ENCODE assay signal across 8 cellular contexts in the genomic region with DNA sequence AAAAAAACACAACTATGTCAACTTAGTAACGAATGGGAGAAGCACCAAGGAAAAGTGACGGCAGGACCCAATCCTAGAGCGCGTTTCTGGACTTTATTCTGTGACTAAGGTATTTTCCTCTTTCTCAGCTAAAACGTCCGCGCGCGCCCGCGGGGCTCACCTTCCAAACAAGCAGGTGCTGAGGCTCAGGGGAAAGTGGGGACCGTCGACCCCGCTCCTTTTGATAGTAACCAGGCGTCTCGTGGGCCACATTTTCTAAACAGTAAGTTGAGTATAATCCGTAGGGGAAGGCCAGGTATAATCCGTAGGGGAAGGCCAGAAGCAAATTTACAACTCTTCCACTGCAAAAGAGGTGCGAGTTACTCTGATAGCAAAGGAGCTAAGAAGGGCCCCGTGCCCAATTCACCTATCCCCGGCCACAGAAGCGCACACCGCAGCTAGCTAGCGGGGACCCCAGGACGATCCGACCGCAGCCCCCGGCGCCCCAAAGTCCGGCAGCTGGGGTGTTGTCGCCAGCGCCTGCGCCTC. TPM values are rescaled to one million over a fixed set of nuclear protein-coding genes. Genes with fewer than 3 reads are reported as not detected.
DNase-seq lines count a peak whose midpoint lies in the region; ATAC-seq and TF ChIP-seq lines count a peak whose summit lies in the region.

No MANE protein-coding gene starts in this region.

- TF ChIP-seq CTCF in WTC11 (IDR thresholded peaks at IDR 0.05) (no peak), fibroblast of villous mesenchyme (IDR thresholded peaks at IDR 0.05; ENCODE audit: insufficient read depth, low read depth, low read length) (no peak)

- peaks cover 23% of the 10 kb centered on the region for H3K36me3 Mint-ChIP-seq in WTC11

- peaks cover 35% of the 10 kb centered on the region for H3K4me1 Mint-ChIP-seq in WTC11

- peak overlapping the region; percentile 76 for H3K4me3 ChIP-seq in fibroblast of villous mesenchyme (ENCODE audit: low read depth, low read length)

- peak overlapping the region; percentile 92 for H3K4me3 Mint-ChIP-seq in WTC11

- POLR2A ChIA-PET in WTC11 (lab: Charles Lee), result interaction anchor here (1.6 kb wide), 1 partner anchor 24 kb away, joined by 3 read pairs; no protein-coding TSS in a partner anchor

- no peak for ATAC-seq in WTC11
- no peak for ATAC-seq in HG02588 (IDR thresholded peaks at IDR 0.05; ENCODE audit: unreplicated experiment)
- no peak for ATAC-seq in GM21825 (IDR thresholded peaks at IDR 0.05; ENCODE audit: unreplicated experiment)

- no peaks in the 10 kb centered on the region for H3K27me3 Mint-ChIP-seq in WTC11 (ENCODE audit: low read depth)

- H3K9me3 Mint-ChIP-seq in WTC11, result no peaks in the 10 kb centered on the region

- DNase-seq in activated CD8-positive, alpha-beta memory T cell treated with anti-CD3 and anti-CD28 coated beads for 24 hours, result peak; percentile 64
- DNase-seq in activated CD8-positive, alpha-beta memory T cell treated with anti-CD3 and anti-CD28 coated beads, Interleukin-2, amount 50 U/mL, for 4 hours, result no peak
- DNase-seq in WTC11 (ENCODE audit: low spot score) (no peak), fibroblast of villous mesenchyme (ENCODE audit: low read depth) (no peak), renal cortical epithelial cell (ENCODE audit: low read depth) (peak; percentile 6), islet precursor cell (no peak)

- no peak overlapping the region; the same call in 1 of the 2 replicates for H3K27ac Mint-ChIP-seq in WTC11

- CTCF ChIA-PET in WTC11 (lab: Charles Lee), result interaction anchor here (1.2 to 2.9 kb wide), 5 partner anchors 24 to 87 kb away, joined by 7 to 13 read pairs (median 9); no protein-coding TSS in a partner anchor

TF ChIP-seq in WTC11, 78 proteins besides CTCF, POLR2A, EP300 and RAD21:
- TF ChIP-seq IRF2 (CRISPR knock-in tag; IDR thresholded peaks at IDR 0.05; ENCODE audit: borderline replicate concordance, low read depth) (no peak), SMAD4 (CRISPR knock-in tag; IDR thresholded peaks at IDR 0.05) (no peak), ZNF671 (CRISPR knock-in tag; IDR thresholded peaks at IDR 0.05) (no peak), ETV6 (CRISPR knock-in tag; IDR thresholded peaks at IDR 0.05) (no peak), CBFB (CRISPR knock-in tag; IDR thresholded peaks at IDR 0.05; ENCODE audit: low read depth) (no peak), RELA (CRISPR knock-in tag; IDR thresholded peaks at IDR 0.05; ENCODE audit: borderline replicate concordance) (no peak), NR3C1 (CRISPR knock-in tag; conservative IDR thresholded peaks at IDR 0.05; ENCODE audit: low read depth) (no peak), FOXP1 (CRISPR knock-in tag; IDR thresholded peaks at IDR 0.05; ENCODE audit: borderline replicate concordance) (no peak), NFATC4 (CRISPR knock-in tag; IDR thresholded peaks at IDR 0.05) (no peak), ATF1 (CRISPR knock-in tag; IDR thresholded peaks at IDR 0.05) (no peak), RORB (CRISPR knock-in tag; IDR thresholded peaks at IDR 0.05) (no peak), NFYB (CRISPR knock-in tag; conservative IDR thresholded peaks at IDR 0.05; ENCODE audit: low read depth) (no peak), SP1 (CRISPR knock-in tag; conservative IDR thresholded peaks at IDR 0.05) (no peak), NR1H2 (CRISPR knock-in tag; IDR thresholded peaks at IDR 0.05) (no peak), GABPB1 (CRISPR knock-in tag; IDR thresholded peaks at IDR 0.05) (no peak), ZNF317 (CRISPR knock-in tag; IDR thresholded peaks at IDR 0.05; ENCODE audit: borderline replicate concordance, low read depth) (no peak)
- TF ChIP-seq, protein P1, sequence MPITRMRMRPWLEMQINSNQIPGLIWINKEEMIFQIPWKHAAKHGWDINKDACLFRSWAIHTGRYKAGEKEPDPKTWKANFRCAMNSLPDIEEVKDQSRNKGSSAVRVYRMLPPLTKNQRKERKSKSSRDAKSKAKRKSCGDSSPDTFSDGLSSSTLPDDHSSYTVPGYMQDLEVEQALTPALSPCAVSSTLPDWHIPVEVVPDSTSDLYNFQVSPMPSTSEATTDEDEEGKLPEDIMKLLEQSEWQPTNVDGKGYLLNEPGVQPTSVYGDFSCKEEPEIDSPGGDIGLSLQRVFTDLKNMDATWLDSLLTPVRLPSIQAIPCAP (CRISPR knock-in tag; IDR thresholded peaks at IDR 0.05), result no peak
- TF ChIP-seq, protein P2, sequence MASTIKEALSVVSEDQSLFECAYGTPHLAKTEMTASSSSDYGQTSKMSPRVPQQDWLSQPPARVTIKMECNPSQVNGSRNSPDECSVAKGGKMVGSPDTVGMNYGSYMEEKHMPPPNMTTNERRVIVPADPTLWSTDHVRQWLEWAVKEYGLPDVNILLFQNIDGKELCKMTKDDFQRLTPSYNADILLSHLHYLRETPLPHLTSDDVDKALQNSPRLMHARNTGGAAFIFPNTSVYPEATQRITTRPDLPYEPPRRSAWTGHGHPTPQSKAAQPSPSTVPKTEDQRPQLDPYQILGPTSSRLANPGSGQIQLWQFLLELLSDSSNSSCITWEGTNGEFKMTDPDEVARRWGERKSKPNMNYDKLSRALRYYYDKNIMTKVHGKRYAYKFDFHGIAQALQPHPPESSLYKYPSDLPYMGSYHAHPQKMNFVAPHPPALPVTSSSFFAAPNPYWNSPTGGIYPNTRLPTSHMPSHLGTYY (CRISPR knock-in tag; IDR thresholded peaks at IDR 0.05), result no peak
- TF ChIP-seq, protein P3, sequence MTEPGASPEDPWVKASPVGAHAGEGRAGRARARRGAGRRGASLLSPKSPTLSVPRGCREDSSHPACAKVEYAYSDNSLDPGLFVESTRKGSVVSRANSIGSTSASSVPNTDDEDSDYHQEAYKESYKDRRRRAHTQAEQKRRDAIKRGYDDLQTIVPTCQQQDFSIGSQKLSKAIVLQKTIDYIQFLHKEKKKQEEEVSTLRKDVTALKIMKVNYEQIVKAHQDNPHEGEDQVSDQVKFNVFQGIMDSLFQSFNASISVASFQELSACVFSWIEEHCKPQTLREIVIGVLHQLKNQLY (CRISPR knock-in tag; IDR thresholded peaks at IDR 0.05), result no peak
- TF ChIP-seq, protein P4, sequence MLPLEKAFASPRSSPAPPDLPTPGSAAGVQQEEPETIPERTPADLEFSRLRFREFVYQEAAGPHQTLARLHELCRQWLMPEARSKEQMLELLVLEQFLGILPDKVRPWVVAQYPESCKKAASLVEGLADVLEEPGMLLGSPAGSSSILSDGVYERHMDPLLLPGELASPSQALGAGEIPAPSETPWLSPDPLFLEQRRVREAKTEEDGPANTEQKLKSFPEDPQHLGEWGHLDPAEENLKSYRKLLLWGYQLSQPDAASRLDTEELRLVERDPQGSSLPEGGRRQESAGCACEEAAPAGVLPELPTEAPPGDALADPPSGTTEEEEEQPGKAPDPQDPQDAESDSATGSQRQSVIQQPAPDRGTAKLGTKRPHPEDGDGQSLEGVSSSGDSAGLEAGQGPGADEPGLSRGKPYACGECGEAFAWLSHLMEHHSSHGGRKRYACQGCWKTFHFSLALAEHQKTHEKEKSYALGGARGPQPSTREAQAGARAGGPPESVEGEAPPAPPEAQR (CRISPR knock-in tag; IDR thresholded peaks at IDR 0.05), result no peak

RNA-seq across cellular contexts. Expression of a gene that starts 0.7 kb away (rescaled TPM):
- total RNA-seq in WTC11 (2021), result 93.6 to 118 TPM (median 96.5 TPM) in 3 replicates
- total RNA-seq in fibroblast of villous mesenchyme, result 14.2 and 21.2 TPM in 2 replicates
- 0.75 and 5.2 TPM in 2 replicates for total RNA-seq in renal cortical epithelial cell

Comparison
In these comparisons a context has a peak if more than half of its experiments do, and no peak if none do; other contexts are left out.
1. DNase-seq: peak in activated CD8-positive, alpha-beta memory T cell treated with anti-CD3 and anti-CD28 coated beads for 24 hours (single experiment) and renal cortical epithelial cell (single experiment); none in activated CD8-positive, alpha-beta memory T cell treated with anti-CD3 and anti-CD28 coated beads, Interleukin-2, amount 50 U/mL, for 4 hours (single experiment), WTC11 (single experiment), fibroblast of villous mesenchyme (single experiment) and islet precursor cell (single experiment).